ENCODE assay signal across 6 cellular contexts in the genomic region with DNA sequence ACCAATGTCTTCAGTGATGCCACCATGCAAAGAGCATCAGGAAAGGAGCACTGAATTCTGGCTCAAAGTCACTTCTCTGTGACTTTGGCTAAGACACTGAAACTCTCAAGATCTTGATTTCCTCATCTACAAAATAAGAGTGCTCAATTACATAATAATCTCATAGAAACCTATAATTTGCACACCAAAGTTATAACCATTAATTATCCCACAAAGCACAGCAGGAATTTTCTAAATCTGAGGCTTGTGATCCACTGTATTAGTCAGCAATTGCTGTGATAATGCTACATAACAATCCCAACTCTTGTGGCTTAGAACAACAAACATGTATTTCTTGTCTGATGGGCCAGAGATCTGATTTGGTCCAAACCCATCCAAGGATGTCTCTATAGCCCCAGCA.
"Had no signal": no experiment of that assay in that cellular context is flagged by ENCODE, and none has a peak within 500 bp of the region (broad histone marks: within the 10 kb centered on the region; RNA-seq: fewer than 3 reads in every experiment).

No MANE protein-coding gene starts in this region.

- H3K36me3 ChIP-seq: HAP-1 had no signal

- H3K27ac ChIP-seq: GM23248 had no signal

- H2AFZ ChIP-seq: GM23248 had no signal

- H3K9me3 ChIP-seq: HAP-1 had no signal

- DNase-seq: GOT3, H7 had no signal

- H3K9ac ChIP-seq: GM23248 had no signal

- H3K4me3 ChIP-seq: GM23248, HAP-1, K562 had no signal

- ATAC-seq: HCT116, K562 had no signal

- H3K4me1 ChIP-seq: HAP-1 had no signal
